ENCODE assay signal across 8 cellular contexts in the genomic region with DNA sequence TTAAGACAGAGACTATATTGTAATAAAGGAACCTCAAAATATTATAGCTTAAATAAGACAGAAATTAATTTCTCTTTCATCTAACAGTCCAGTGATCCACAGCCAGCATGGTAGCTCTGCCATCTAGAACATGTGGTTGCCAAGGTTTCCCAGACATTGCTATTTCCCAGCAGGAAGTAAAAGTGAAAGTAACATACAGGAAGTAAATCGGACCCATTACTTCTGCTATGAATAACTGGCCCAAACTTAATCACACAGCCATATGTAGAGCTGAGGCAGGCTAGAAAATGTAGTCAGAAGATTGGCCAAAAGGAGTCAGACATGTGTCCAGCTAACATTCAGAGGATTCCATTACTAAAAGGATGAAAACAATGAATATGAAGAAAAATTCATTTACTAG.
DNase-seq lines count a peak whose midpoint lies in the region; ATAC-seq, FAIRE-seq and TF ChIP-seq lines count a peak whose summit lies in the region.

No MANE protein-coding gene starts in this region.

- peaks cover 20% of the 10 kb centered on the region for H3K27me3 Mint-ChIP-seq in H9 (ENCODE audit: low read depth)
- H3K27me3 Mint-ChIP-seq in activated T-cell treated with anti-CD3 and anti-CD28 coated beads, Interleukin-2, amount 50 U/mL, for 4 hours (ENCODE audit: low read depth) = peaks cover 6% of the 10 kb centered on the region

- DNase-seq in A549 (ENCODE audit: low read depth in 1 of 2, low spot score in 1 of 2) (peak in 1 of 2 experiments; percentile 7), LoVo (ENCODE audit: low spot score) (peak; percentile 17), body of pancreas (peak in 3 of 4 donors; percentile 7 to 18 (median 8)), aorta (no peak), H9 (no peak)
- DNase-seq in activated T-cell treated with anti-CD3 and anti-CD28 coated beads, Interleukin-2, amount 50 U/mL, for 4 hours = no peak

- no peak overlapping the region for H4K91ac ChIP-seq in H9 (ENCODE audit: insufficient read length, low read depth, low read length)

- H3K36me3 Mint-ChIP-seq in H9 (ENCODE audit: insufficient read depth in 1 of 3, low read depth in 3 of 3) = no peaks in the 10 kb centered on the region
- H3K36me3 Mint-ChIP-seq in activated T-cell treated with anti-CD3 and anti-CD28 coated beads, Interleukin-2, amount 50 U/mL, for 4 hours (ENCODE audit: insufficient read depth) = no peaks in the 10 kb centered on the region

- H3K4ac ChIP-seq in H9 (ENCODE audit: low read depth, low read length) = no peak overlapping the region

- H3K14ac ChIP-seq in H9 (ENCODE audit: insufficient read depth, low read length) = no peak overlapping the region

- H3K79me1 ChIP-seq in H9 (ENCODE audit: insufficient read depth, low read depth, low read length, poor library complexity, severe bottlenecking) = no peaks in the 10 kb centered on the region

- no peak for TF ChIP-seq EP300 in A549 (IDR thresholded peaks at IDR 0.05)

- no peak overlapping the region for H3K9ac ChIP-seq in H9 (ENCODE audit: extremely low read depth, insufficient read length, low read length)

- no peak overlapping the region for H2BK5ac ChIP-seq in H9 (ENCODE audit: insufficient read length, low read length)

- no peaks in the 10 kb centered on the region for H3K9me3 Mint-ChIP-seq in H9
- H3K9me3 Mint-ChIP-seq in activated T-cell treated with anti-CD3 and anti-CD28 coated beads, Interleukin-2, amount 50 U/mL, for 4 hours = peaks cover 5% of the 10 kb centered on the region

- no peak overlapping the region for H3K23ac ChIP-seq in H9 (ENCODE audit: insufficient read length, low read depth, low read length)

- WGBS in A549 (ENCODE audit: missing lambda C conversion rate) = 0% methylated on average over 1 of the region's 1 CpG
- 13 to 28% methylated on average over 1 of the region's 1 CpG for WGBS in body of pancreas, 2 donors
- 20 to 37% methylated on average over 1 of the region's 1 CpG for WGBS in aorta, 2 donors
- no CpG with 5 or more reads among the region's 1 CpG for WGBS in H9 (ENCODE audit: extremely low coverage, insufficient read length, low lambda C conversion rate)

- TF ChIP-seq POLR2A in A549 (IDR thresholded peaks at IDR 0.05; ENCODE audit: low read length) (no peak), body of pancreas (IDR thresholded peaks at IDR 0.05) (no peak)

- H2AK5ac ChIP-seq in H9 (ENCODE audit: insufficient read length, low read length) = no peak overlapping the region

- no peaks in the 10 kb centered on the region for H3K4me1 ChIP-seq in A549
- no peaks in the 10 kb centered on the region for H3K4me1 ChIP-seq in body of pancreas
- no peaks in the 10 kb centered on the region for H3K4me1 ChIP-seq in aorta (ENCODE audit: control insufficient read depth in 1 of 2, insufficient read depth in 2 of 2, low read length in 2 of 2)
- H3K4me1 ChIP-seq in H9 (ENCODE audit: insufficient read depth, low read length) = no peaks in the 10 kb centered on the region

- H3K4me3 Mint-ChIP-seq in H9 = no peak overlapping the region
- H3K4me3 Mint-ChIP-seq in activated T-cell treated with anti-CD3 and anti-CD28 coated beads, Interleukin-2, amount 50 U/mL, for 4 hours = no peak overlapping the region

- H3K4me2 ChIP-seq in A549 = peak overlapping the region; percentile 51
- H3K4me2 ChIP-seq in H9 (ENCODE audit: insufficient read depth, insufficient read length, low read length) = no peak overlapping the region

- intact Hi-C loops in body of pancreas (cut with DNase I) = no loop called here
- intact Hi-C loops in aorta (cut with DNase I) = no loop called here

- H3K23me2 ChIP-seq in H9 (ENCODE audit: insufficient read length, low read depth, low read length, poor library complexity, severe bottlenecking) = no peaks in the 10 kb centered on the region

- no peak overlapping the region for H2BK20ac ChIP-seq in H9 (ENCODE audit: low read depth, low read length, poor library complexity, severe bottlenecking)

- H4K8ac ChIP-seq in H9 (replicated peaks; ENCODE audit: insufficient read length, low read depth, low read length) = no peak overlapping the region

- TF ChIP-seq CTCF in A549 (IDR thresholded peaks at IDR 0.05) = no peak
- TF ChIP-seq CTCF in body of pancreas (IDR thresholded peaks at IDR 0.05) = no peak
- TF ChIP-seq CTCF in H9 (conservative IDR thresholded peaks at IDR 0.05) = no peak

- H4K20me1 ChIP-seq in H9 (ENCODE audit: control insufficient read depth, insufficient read depth, insufficient read length) = no peaks in the 10 kb centered on the region

- H3K79me2 ChIP-seq in H9 (ENCODE audit: insufficient read depth, low read length) = no peaks in the 10 kb centered on the region

- FAIRE-seq in A549 (lab: Jason Lieb, UNC) = no peak

- peaks cover 0 to under 1% of the 10 kb centered on the region in 2 donors for H3K27me3 ChIP-seq in body of pancreas
- H3K27me3 ChIP-seq in aorta (ENCODE audit: control insufficient read depth in 1 of 2, insufficient read depth in 2 of 2, low read length in 1 of 2) = peaks cover 0 to 2% of the 10 kb centered on the region in 2 donors
- H3K27me3 ChIP-seq in H9 (ENCODE audit: insufficient read depth, low read length) = 0 out of 2 replicates have a peak, but pooled peaks cover 4% of the 10 kb centered on the region

- H2BK12ac ChIP-seq in H9 (ENCODE audit: insufficient read length, low read depth, low read length) = no peak overlapping the region

- H3K4me3 ChIP-seq in A549 = no peak overlapping the region
- no peak overlapping the region for H3K4me3 ChIP-seq in body of pancreas
- H3K4me3 ChIP-seq in aorta (ENCODE audit: low read length in 2 of 2) = no peak overlapping the region

- H2BK15ac ChIP-seq in H9 (ENCODE audit: low read depth, low read length) = no peak overlapping the region

- H3K36me3 ChIP-seq in body of pancreas (replicated peaks in 1 of 2; ENCODE audit: insufficient read depth in 1 of 2, low read depth in 2 of 2) = no peaks in the 10 kb centered on the region
- no peaks in the 10 kb centered on the region for H3K36me3 ChIP-seq in aorta (ENCODE audit: control insufficient read depth in 1 of 2, insufficient read depth in 2 of 2, low read length in 1 of 2)

- no peak overlapping the region for H2AFZ ChIP-seq in H9 (ENCODE audit: low read length)

- no peak for TF ChIP-seq RAD21 in A549 (conservative IDR thresholded peaks at IDR 0.05 in 1 of 2, IDR thresholded peaks at IDR 0.05 in 1 of 2)

- CTCF ChIA-PET in A549 (lab: Yijun Ruan, JAX) = no interaction called here

- H3K9me3 ChIP-seq in A549 = no peaks in the 10 kb centered on the region
- no peaks in the 10 kb centered on the region for H3K9me3 ChIP-seq in body of pancreas
- no peaks in the 10 kb centered on the region for H3K9me3 ChIP-seq in aorta (ENCODE audit: control insufficient read depth, low read length)
- no peaks in the 10 kb centered on the region for H3K9me3 ChIP-seq in H9 (ENCODE audit: control insufficient read depth, low read depth, low read length)

- H2BK120ac ChIP-seq in H9 (ENCODE audit: low read depth, low read length, poor library complexity, severe bottlenecking) = no peak overlapping the region

- no peak overlapping the region for H3K27ac ChIP-seq in A549
- H3K27ac ChIP-seq in body of pancreas = no peak overlapping the region
- no peak overlapping the region for H3K27ac ChIP-seq in aorta (ENCODE audit: low read depth in 1 of 2, low read length in 2 of 2)
- H3K27ac ChIP-seq in H9 (ENCODE audit: insufficient read length, low read depth, low read length) = no peak overlapping the region

- H3K56ac ChIP-seq in H9 (ENCODE audit: insufficient read length, low read depth, low read length) = no peak overlapping the region

- no peak overlapping the region for H4K5ac ChIP-seq in H9 (ENCODE audit: insufficient read length, low read depth, low read length)

- H3K4me1 Mint-ChIP-seq in H9 = peaks cover 1 to 5% of the 10 kb centered on the region in 2 experiments
- peaks cover 2% of the 10 kb centered on the region for H3K4me1 Mint-ChIP-seq in activated T-cell treated with anti-CD3 and anti-CD28 coated beads, Interleukin-2, amount 50 U/mL, for 4 hours (ENCODE audit: low read depth)

- H3K18ac ChIP-seq in H9 (ENCODE audit: insufficient read length, low read depth, low read length) = no peak overlapping the region

- ATAC-seq in A549 = no peak
- peak; percentile 85 for ATAC-seq in GM18907 (IDR thresholded peaks at IDR 0.05; ENCODE audit: unreplicated experiment)
- ATAC-seq in body of pancreas = peak; percentile 75
- ATAC-seq in aorta (ENCODE audit: low FRiP score) = no peak
- no peak for ATAC-seq in activated T-cell treated with anti-CD3 and anti-CD28 coated beads, Interleukin-2, amount 50 U/mL, for 4 hours
- no peak for ATAC-seq in HG03280 (IDR thresholded peaks at IDR 0.05; ENCODE audit: unreplicated experiment)

- no peak overlapping the region for H3K27ac Mint-ChIP-seq in H9

- H3T11ph ChIP-seq in H9 (ENCODE audit: low read length) = no peak overlapping the region

- POLR2A ChIA-PET in A549 (lab: Yijun Ruan, JAX) = no interaction called here

TF ChIP-seq in A549, 52 proteins besides CTCF, POLR2A, EP300 and RAD21 (continues in another document):
- TF ChIP-seq MYC (IDR thresholded peaks at IDR 0.05; ENCODE audit: borderline replicate concordance, low read length) (no peak), FOSL2 (IDR thresholded peaks at IDR 0.05) (no peak), FOSL2 (CRISPR knock-in tag; IDR thresholded peaks at IDR 0.05) (no peak), POLR2AphosphoS2 (conservative IDR thresholded peaks at IDR 0.05; ENCODE audit: low read length) (no peak), EHF (CRISPR knock-in tag; IDR thresholded peaks at IDR 0.05) (no peak), ZNF302 (CRISPR knock-in tag; IDR thresholded peaks at IDR 0.05) (no peak), ZC3H11A (IDR thresholded peaks at IDR 0.05) (no peak), RFX5 (IDR thresholded peaks at IDR 0.05) (no peak), HEYL (CRISPR knock-in tag; IDR thresholded peaks at IDR 0.05) (no peak), JUN (IDR thresholded peaks at IDR 0.05) (no peak), NPAS2 (CRISPR knock-in tag; IDR thresholded peaks at IDR 0.05; ENCODE audit: borderline replicate concordance) (no peak), CEBPB (IDR thresholded peaks at IDR 0.05) (no peak), MAFK (IDR thresholded peaks at IDR 0.05; ENCODE audit: partially characterized antibody) (no peak), RNF2 (IDR thresholded peaks at IDR 0.05; ENCODE audit: borderline replicate concordance, low read depth) (no peak), JUNB (IDR thresholded peaks at IDR 0.05) (no peak)
- TF ChIP-seq, protein P1, sequence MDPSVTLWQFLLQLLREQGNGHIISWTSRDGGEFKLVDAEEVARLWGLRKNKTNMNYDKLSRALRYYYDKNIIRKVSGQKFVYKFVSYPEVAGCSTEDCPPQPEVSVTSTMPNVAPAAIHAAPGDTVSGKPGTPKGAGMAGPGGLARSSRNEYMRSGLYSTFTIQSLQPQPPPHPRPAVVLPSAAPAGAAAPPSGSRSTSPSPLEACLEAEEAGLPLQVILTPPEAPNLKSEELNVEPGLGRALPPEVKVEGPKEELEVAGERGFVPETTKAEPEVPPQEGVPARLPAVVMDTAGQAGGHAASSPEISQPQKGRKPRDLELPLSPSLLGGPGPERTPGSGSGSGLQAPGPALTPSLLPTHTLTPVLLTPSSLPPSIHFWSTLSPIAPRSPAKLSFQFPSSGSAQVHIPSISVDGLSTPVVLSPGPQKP (IDR thresholded peaks at IDR 0.05; ENCODE audit: low read depth, low read length) = no peak

Comparison
In these comparisons a context has a peak if more than half of its experiments do, and no peak if none do; other contexts are left out.
1. ATAC-seq: peak in GM18907 (single experiment) and body of pancreas (single experiment); none in A549 (0 of 2), aorta (single experiment), activated T-cell treated with anti-CD3 and anti-CD28 coated beads, Interleukin-2, amount 50 U/mL, for 4 hours (0 of 2) and HG03280 (single experiment).
2. DNase-seq: peak in LoVo (single experiment) and body of pancreas (3 of 4); none in aorta (0 of 2), H9 (single experiment) and activated T-cell treated with anti-CD3 and anti-CD28 coated beads, Interleukin-2, amount 50 U/mL, for 4 hours (single experiment).